Comparison of ENCODE assay signal across 8 cellular contexts in the genomic region with DNA sequence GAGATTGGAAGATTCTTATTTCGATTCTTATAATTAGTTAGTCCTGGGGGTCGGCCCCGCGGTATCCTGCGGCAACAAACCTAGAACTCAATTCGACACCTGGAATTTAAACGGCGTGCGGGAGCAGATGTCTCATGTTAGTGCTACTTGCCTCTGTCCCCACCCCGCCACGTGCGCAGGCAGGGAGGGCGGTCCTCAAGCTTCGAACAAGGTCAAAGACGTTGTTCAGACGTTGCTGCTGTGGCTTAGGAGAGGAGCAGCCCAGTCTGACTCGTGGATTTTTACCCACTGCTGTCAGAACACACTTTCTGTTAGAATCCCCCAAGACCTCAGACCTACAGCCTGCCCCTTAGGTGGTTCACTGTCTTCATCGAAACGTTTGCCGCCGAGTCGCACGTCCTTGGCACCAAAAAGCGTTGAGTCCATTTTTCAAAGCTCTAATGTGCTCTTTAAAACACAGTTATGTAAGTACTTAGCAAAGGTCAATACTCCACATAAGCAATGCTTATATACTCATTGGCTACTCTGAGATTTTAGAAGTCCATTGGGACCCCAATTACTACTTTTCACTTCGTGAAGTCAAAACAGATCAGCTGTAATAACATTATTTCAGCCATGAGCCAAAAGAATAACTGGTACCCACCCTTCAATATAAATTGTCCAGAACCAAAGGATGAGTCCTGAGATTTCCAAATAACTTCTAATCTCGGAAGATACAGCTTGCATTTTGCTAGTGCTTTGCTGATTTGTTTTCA. TPM values are rescaled to one million over a fixed set of nuclear protein-coding genes. Genes with fewer than 3 reads are reported as not detected.
DNase-seq lines count a peak whose midpoint lies in the region; ATAC-seq and TF ChIP-seq lines count a peak whose summit lies in the region.

No MANE protein-coding gene starts in this region.

- no peaks in the 10 kb centered on the region for H3K27me3 Mint-ChIP-seq in activated CD4-positive, alpha-beta T cell treated with anti-CD3 and anti-CD28 coated beads, Interleukin-2, amount 10 ng/mL, durations not matched to agents 24 days and 14 days
- H3K27me3 Mint-ChIP-seq in activated naive CD4-positive, alpha-beta T cell treated with anti-CD3 and anti-CD28 coated beads, Interleukin-2, amount 50 U/mL, for 24 hours, result no peaks in the 10 kb centered on the region

- H3K4me1 ChIP-seq in GM23248 (ENCODE audit: insufficient read depth) (peaks cover 14% of the 10 kb centered on the region), heart left ventricle (peaks cover 0 to 34% (median 24%) of the 10 kb centered on the region in 12 donors), rectal smooth muscle tissue (ENCODE audit: control insufficient read depth, insufficient read depth, low read length) (peaks cover 9% of the 10 kb centered on the region)

- WGBS in GM23248 (ENCODE audit: low coverage in 1 of 2, low lambda C conversion rate in 2 of 2, missing lambda C conversion rate in 2 of 2), 2 experiments, result 14 to 16% methylated on average over 26 of the region's 26 CpGs
- WGBS in heart left ventricle, 4 donors, result 5 to 7% (median 6%) methylated on average over 26 of the region's 26 CpGs

- H3K9me3 ChIP-seq in GM23248 (ENCODE audit: low read depth), result no peaks in the 10 kb centered on the region
- H3K9me3 ChIP-seq in heart left ventricle, result no peaks in the 10 kb centered on the region

- H4K20me1 ChIP-seq in GM23248 (ENCODE audit: insufficient read depth), result peaks cover 23% of the 10 kb centered on the region; the same call in 1 of the 2 replicates

- H3K27ac ChIP-seq in GM23248, result peak overlapping the region; percentile 98
- H3K27ac ChIP-seq in heart left ventricle, result peak overlapping the region; percentile 93 to 100 (median 99)
- H3K27ac ChIP-seq in rectal smooth muscle tissue (ENCODE audit: low read depth, low read length), result peak overlapping the region; percentile 99

- peaks cover 28% of the 10 kb centered on the region for H3K36me3 Mint-ChIP-seq in activated CD4-positive, alpha-beta T cell treated with anti-CD3 and anti-CD28 coated beads, Interleukin-2, amount 10 ng/mL, durations not matched to agents 24 days and 14 days (ENCODE audit: low read depth)
- peaks cover 17% of the 10 kb centered on the region for H3K36me3 Mint-ChIP-seq in activated naive CD4-positive, alpha-beta T cell treated with anti-CD3 and anti-CD28 coated beads, Interleukin-2, amount 50 U/mL, for 24 hours

- DNase-seq in activated CD4-positive, alpha-beta T cell treated with anti-CD3 and anti-CD28 coated beads, Interleukin-2, amount 10 ng/mL, durations not matched to agents 24 days and 14 days, result no peak
- DNase-seq in activated CD4-positive, alpha-beta T cell treated with anti-CD3 and anti-CD28 coated beads, Interleukin-2, amount 50 U/mL, for 1 hour, result no peak
- DNase-seq in GM23248, result peak; percentile 92
- peak; percentile 93 for DNase-seq in KG1 (lab: John Stamatoyannopoulos, UW)
- DNase-seq in heart left ventricle, result peak in 4 of 5 donors; percentile 89 to 92 (median 92)
- no peak for DNase-seq in SIG-M5 (lab: John Stamatoyannopoulos, UW)

- no peaks in the 10 kb centered on the region for H3K27me3 ChIP-seq in GM23248 (replicated peaks; ENCODE audit: insufficient read depth)
- no peaks in the 10 kb centered on the region for H3K27me3 ChIP-seq in heart left ventricle
- no peaks in the 10 kb centered on the region for H3K27me3 ChIP-seq in rectal smooth muscle tissue (ENCODE audit: control insufficient read depth, insufficient read depth, low read length)

- H2AFZ ChIP-seq in GM23248, result peak overlapping the region; percentile 83

- no peaks in the 10 kb centered on the region for H3K9me2 ChIP-seq in GM23248 (ENCODE audit: insufficient read depth)

- H3K4me3 ChIP-seq in GM23248, result peak overlapping the region; percentile 97
- H3K4me3 ChIP-seq in heart left ventricle, result peak overlapping the region; percentile 28 to 97 (median 92)
- H3K4me3 ChIP-seq in rectal smooth muscle tissue (ENCODE audit: low read length), result peak overlapping the region; percentile 68

- peak; percentile 68 to 80 (median 73) for ATAC-seq in heart left ventricle

- H3K9ac ChIP-seq in GM23248 (peak overlapping the region; percentile 100), rectal smooth muscle tissue (ENCODE audit: low read length) (peak overlapping the region; percentile 67)

- no peaks in the 10 kb centered on the region for H3K9me3 Mint-ChIP-seq in activated CD4-positive, alpha-beta T cell treated with anti-CD3 and anti-CD28 coated beads, Interleukin-2, amount 10 ng/mL, durations not matched to agents 24 days and 14 days
- no peaks in the 10 kb centered on the region for H3K9me3 Mint-ChIP-seq in activated naive CD4-positive, alpha-beta T cell treated with anti-CD3 and anti-CD28 coated beads, Interleukin-2, amount 50 U/mL, for 24 hours

- TF ChIP-seq CTCF in heart left ventricle (IDR thresholded peaks at IDR 0.05), result no peak

- H3K4me1 Mint-ChIP-seq in activated CD4-positive, alpha-beta T cell treated with anti-CD3 and anti-CD28 coated beads, Interleukin-2, amount 10 ng/mL, durations not matched to agents 24 days and 14 days, result peaks cover 25% of the 10 kb centered on the region
- peaks cover 35% of the 10 kb centered on the region for H3K4me1 Mint-ChIP-seq in activated naive CD4-positive, alpha-beta T cell treated with anti-CD3 and anti-CD28 coated beads, Interleukin-2, amount 50 U/mL, for 24 hours

- in situ Hi-C loops in GM23248 (cut with MboI), result no loop called here

- H3K79me2 ChIP-seq in GM23248 (ENCODE audit: insufficient read depth), result peaks cover 40% of the 10 kb centered on the region

- H3K4me2 ChIP-seq in GM23248 (ENCODE audit: unreplicated experiment), result peak overlapping the region; percentile 83

- peak overlapping the region; percentile 99 for H3K4me3 Mint-ChIP-seq in activated CD4-positive, alpha-beta T cell treated with anti-CD3 and anti-CD28 coated beads, Interleukin-2, amount 10 ng/mL, durations not matched to agents 24 days and 14 days
- peak overlapping the region; percentile 96 for H3K4me3 Mint-ChIP-seq in activated naive CD4-positive, alpha-beta T cell treated with anti-CD3 and anti-CD28 coated beads, Interleukin-2, amount 50 U/mL, for 24 hours

- intact Hi-C loops in activated CD4-positive, alpha-beta T cell treated with anti-CD3 and anti-CD28 coated beads, Interleukin-2, amount 10 ng/mL, durations not matched to agents 24 days and 14 days (cut with micrococcal nuclease), result loop anchor here (1.0 to 10.0 kb wide), 7 partner anchors 22 to 296 kb away; a partner anchor contains a TSS
- intact Hi-C loops in heart left ventricle (cut with DNase I), result loop anchor here in 8 of 10 donors (1.0 to 10.0 kb wide), 7 partner anchors 51 to 353 kb away; a partner anchor contains a TSS

- H3K36me3 ChIP-seq in GM23248 (ENCODE audit: low read depth) (peaks cover 10% of the 10 kb centered on the region; the same call in 1 of the 2 replicates), heart left ventricle (peaks cover 0 to 27% (median 3%) of the 10 kb centered on the region in 9 donors), rectal smooth muscle tissue (ENCODE audit: control insufficient read depth, insufficient read depth, low read length) (peaks cover 3% of the 10 kb centered on the region)

- peaks cover 22% of the 10 kb centered on the region for H3F3A ChIP-seq in GM23248 (ENCODE audit: insufficient read depth)

- H3K27ac Mint-ChIP-seq in activated CD4-positive, alpha-beta T cell treated with anti-CD3 and anti-CD28 coated beads, Interleukin-2, amount 10 ng/mL, durations not matched to agents 24 days and 14 days, result peak overlapping the region; percentile 100
- H3K27ac Mint-ChIP-seq in activated naive CD4-positive, alpha-beta T cell treated with anti-CD3 and anti-CD28 coated beads, Interleukin-2, amount 50 U/mL, for 24 hours, result peak overlapping the region; percentile 100

- peak in 1 of 2 donors; percentile 78 for TF ChIP-seq POLR2A in heart left ventricle (IDR thresholded peaks at IDR 0.05)

RNA-seq across cellular contexts. Expression of a gene that starts 2.7 kb away (rescaled TPM):
- total RNA-seq in activated CD4-positive, alpha-beta T cell treated with anti-CD3 and anti-CD28 coated beads, Interleukin-2, amount 10 ng/mL, durations not matched to agents 24 days and 14 days, result 113 and 118 TPM in 2 replicates
- total RNA-seq in GM23248 (2014; rRNA removed; shearing (Covaris generic)), result 107 and 118 TPM in 2 replicates
- 307 and 315 TPM in 2 replicates for polyA plus RNA-seq in GM23248 (2016; fragmentation: Nextera tagmentation; extraction: Ambion mirVana)
- 10 to 100 TPM; 20.8 to 92.8 (median 40.7) TPM for total RNA-seq in heart left ventricle
- 10 to 100 TPM; 28.9 to 48.0 TPM for polyA plus RNA-seq in heart left ventricle

RNA-seq across cellular contexts. Expression of a gene that starts 53.1 kb away (rescaled TPM):
- 71.0 and 76.8 TPM in 2 replicates for total RNA-seq in activated CD4-positive, alpha-beta T cell treated with anti-CD3 and anti-CD28 coated beads, Interleukin-2, amount 10 ng/mL, durations not matched to agents 24 days and 14 days
- 8.4 and 16.2 TPM in 2 replicates for total RNA-seq in GM23248 (2014; rRNA removed; shearing (Covaris generic))
- polyA plus RNA-seq in GM23248 (2016; fragmentation: Nextera tagmentation; extraction: Ambion mirVana) (25.0 and 26.5 TPM in 2 replicates), heart left ventricle (10 to 100 TPM in 1 of 2 donors, 1 to 10 TPM in 1; 4.7 to 19.2 TPM)
- 10 to 100 TPM in 2 of 9 donors, 1 to 10 TPM in 7; 4.5 to 12.9 (median 6.8) TPM for total RNA-seq in heart left ventricle

RNA-seq across cellular contexts. Expression of a gene that starts 54.8 kb away (rescaled TPM):
- total RNA-seq in activated CD4-positive, alpha-beta T cell treated with anti-CD3 and anti-CD28 coated beads, Interleukin-2, amount 10 ng/mL, durations not matched to agents 24 days and 14 days, result 25.3 and 30.0 TPM in 2 replicates
- total RNA-seq in GM23248 (2014; rRNA removed; shearing (Covaris generic)), result 1.8 and 3.4 TPM in 2 replicates
- polyA plus RNA-seq in GM23248 (2016; fragmentation: Nextera tagmentation; extraction: Ambion mirVana) (26.2 and 27.7 TPM in 2 replicates), heart left ventricle (100 to 1,000 TPM in 1 of 2 donors, 10 to 100 TPM in 1; 21.6 to 160 TPM)
- 10 to 100 TPM; 28.1 to 62.7 (median 55.3) TPM for total RNA-seq in heart left ventricle

RNA-seq across cellular contexts. Expression of a gene that starts 54.9 kb away (rescaled TPM):
- 45.3 and 45.9 TPM in 2 replicates for total RNA-seq in activated CD4-positive, alpha-beta T cell treated with anti-CD3 and anti-CD28 coated beads, Interleukin-2, amount 10 ng/mL, durations not matched to agents 24 days and 14 days
- total RNA-seq in GM23248 (2014; rRNA removed; shearing (Covaris generic)), result 18.6 and 24.9 TPM in 2 replicates
- polyA plus RNA-seq in GM23248 (2016; fragmentation: Nextera tagmentation; extraction: Ambion mirVana), result 32.4 and 34.5 TPM in 2 replicates
- total RNA-seq in heart left ventricle, result 10 to 100 TPM; 14.0 to 33.4 (median 25.1) TPM
- 10 to 100 TPM; 21.3 to 35.8 TPM for polyA plus RNA-seq in heart left ventricle

Comparison
In these comparisons a context has a peak if more than half of its experiments do, and no peak if none do; other contexts are left out.
1. DNase-seq: peak in GM23248 (single experiment), KG1 (single experiment) and heart left ventricle (4 of 5); none in activated CD4-positive, alpha-beta T cell treated with anti-CD3 and anti-CD28 coated beads, Interleukin-2, amount 10 ng/mL, durations not matched to agents 24 days and 14 days (single experiment), activated CD4-positive, alpha-beta T cell treated with anti-CD3 and anti-CD28 coated beads, Interleukin-2, amount 50 U/mL, for 1 hour (single experiment) and SIG-M5 (single experiment).
2. Peak in every context shown above with its lines, with median percentiles within 50 percentile points of each other: H3K27ac ChIP-seq and H3K4me3 ChIP-seq.